ENCODE assay signal across 21 cellular contexts in genomic region chr3:40268708-40269524, GRCh38.
"Had no signal": no experiment of that assay in that cellular context is flagged by ENCODE, and none has a peak within 500 bp of the region (broad histone marks: within the 10 kb centered on the region; RNA-seq: fewer than 3 reads in every experiment).

No MANE protein-coding gene starts in this region.

- H3K9me3 ChIP-seq: neutrophil, pancreas, spleen, tibial artery, uterus had no signal

- H3K4me1 Mint-ChIP-seq: activated CD4-positive, alpha-beta T cell treated with anti-CD3 and anti-CD28 coated beads, Interleukin-2, amount 10 ng/mL, durations not matched to agents 24 days and 14 days; activated naive CD4-positive, alpha-beta T cell treated with anti-CD3 and anti-CD28 coated beads, Interleukin-2, amount 10 ng/mL, durations not matched to agents 7 days and 5 days; activated naive CD8-positive, alpha-beta T cell treated with anti-CD3 and anti-CD28 coated beads, Interleukin-2, amount 50 U/mL, for 24 hours had no signal

- H3K4me3 Mint-ChIP-seq: activated CD4-positive, alpha-beta T cell treated with anti-CD3 and anti-CD28 coated beads, Interleukin-2, amount 10 ng/mL, durations not matched to agents 24 days and 14 days; activated CD8-positive, alpha-beta T cell treated with anti-CD3 and anti-CD28 coated beads for 36 hours; activated naive CD4-positive, alpha-beta T cell treated with anti-CD3 and anti-CD28 coated beads, Interleukin-2, amount 10 ng/mL, durations not matched to agents 7 days and 5 days; activated naive CD8-positive, alpha-beta T cell treated with anti-CD3 and anti-CD28 coated beads, Interleukin-2, amount 50 U/mL, for 24 hours; activated T-cell treated with anti-CD3 and anti-CD28 coated beads, Interleukin-2, amount 50 U/mL, for 24 hours; brain; central memory CD8-positive, alpha-beta T cell; naive thymus-derived CD8-positive, alpha-beta T cell had no signal

- H3K4me1 ChIP-seq: foreskin keratinocyte, pancreas, spleen, tibial artery, uterus had no signal

- H3K36me3 ChIP-seq: neutrophil, pancreas, spleen, tibial artery, uterus had no signal

- H3K27me3 Mint-ChIP-seq: activated CD8-positive, alpha-beta T cell treated with anti-CD3 and anti-CD28 coated beads for 36 hours; activated naive CD4-positive, alpha-beta T cell treated with anti-CD3 and anti-CD28 coated beads, Interleukin-2, amount 10 ng/mL, durations not matched to agents 7 days and 5 days; activated naive CD8-positive, alpha-beta T cell treated with anti-CD3 and anti-CD28 coated beads, Interleukin-2, amount 50 U/mL, for 24 hours; activated T-cell treated with anti-CD3 and anti-CD28 coated beads, Interleukin-2, amount 50 U/mL, for 24 hours; naive thymus-derived CD8-positive, alpha-beta T cell had no signal

- DNase-seq: activated CD4-positive, alpha-beta T cell treated with anti-CD3 and anti-CD28 coated beads, Interleukin-2, amount 10 ng/mL, durations not matched to agents 24 days and 14 days; activated CD4-positive, CD25-positive, alpha-beta regulatory T cell; activated CD8-positive, alpha-beta T cell treated with anti-CD3 and anti-CD28 coated beads for 36 hours; activated effector memory CD4-positive, alpha-beta T cell treated with Interleukin-2 at 50 U/mL for 16 hours; activated naive CD4-positive, alpha-beta T cell treated with anti-CD3 and anti-CD28 coated beads, Interleukin-2, amount 10 ng/mL, durations not matched to agents 7 days and 5 days; activated naive CD8-positive, alpha-beta T cell treated with anti-CD3 and anti-CD28 coated beads, Interleukin-2, amount 50 U/mL, for 24 hours; activated T-cell treated with anti-CD3 and anti-CD28 coated beads, Interleukin-2, amount 50 U/mL, for 24 hours; cortex of kidney; effector CD8-positive, alpha-beta T cell; naive thymus-derived CD8-positive, alpha-beta T cell; pancreas; spleen; stimulated activated naive CD4-positive, alpha-beta T cell; T-helper 1 cell; T-helper 9 cell; tibial artery; uterus had no signal

- H3K27ac Mint-ChIP-seq: activated CD4-positive, alpha-beta T cell treated with anti-CD3 and anti-CD28 coated beads, Interleukin-2, amount 10 ng/mL, durations not matched to agents 24 days and 14 days; activated CD8-positive, alpha-beta T cell treated with anti-CD3 and anti-CD28 coated beads for 36 hours; activated naive CD4-positive, alpha-beta T cell treated with anti-CD3 and anti-CD28 coated beads, Interleukin-2, amount 10 ng/mL, durations not matched to agents 7 days and 5 days; activated naive CD8-positive, alpha-beta T cell treated with anti-CD3 and anti-CD28 coated beads, Interleukin-2, amount 50 U/mL, for 24 hours; activated T-cell treated with anti-CD3 and anti-CD28 coated beads, Interleukin-2, amount 50 U/mL, for 24 hours; naive thymus-derived CD8-positive, alpha-beta T cell had no signal

- H3K36me3 Mint-ChIP-seq: activated naive CD4-positive, alpha-beta T cell treated with anti-CD3 and anti-CD28 coated beads, Interleukin-2, amount 10 ng/mL, durations not matched to agents 7 days and 5 days; brain had no signal

- H3K9me3 Mint-ChIP-seq: activated CD8-positive, alpha-beta T cell treated with anti-CD3 and anti-CD28 coated beads for 36 hours; central memory CD8-positive, alpha-beta T cell had no signal

- H3K27me3 ChIP-seq: foreskin keratinocyte, neutrophil, pancreas, spleen, tibial artery, uterus had no signal

- H3K4me3 ChIP-seq: pancreas, spleen, tibial artery, uterus had no signal

- ATAC-seq: activated CD8-positive, alpha-beta T cell treated with anti-CD3 and anti-CD28 coated beads for 36 hours; activated naive CD8-positive, alpha-beta T cell treated with anti-CD3 and anti-CD28 coated beads, Interleukin-2, amount 50 U/mL, for 24 hours; naive thymus-derived CD8-positive, alpha-beta T cell had no signal

- H3K27ac ChIP-seq: foreskin keratinocyte, neutrophil, pancreas, spleen, tibial artery, uterus had no signal
